In the genomic region with DNA sequence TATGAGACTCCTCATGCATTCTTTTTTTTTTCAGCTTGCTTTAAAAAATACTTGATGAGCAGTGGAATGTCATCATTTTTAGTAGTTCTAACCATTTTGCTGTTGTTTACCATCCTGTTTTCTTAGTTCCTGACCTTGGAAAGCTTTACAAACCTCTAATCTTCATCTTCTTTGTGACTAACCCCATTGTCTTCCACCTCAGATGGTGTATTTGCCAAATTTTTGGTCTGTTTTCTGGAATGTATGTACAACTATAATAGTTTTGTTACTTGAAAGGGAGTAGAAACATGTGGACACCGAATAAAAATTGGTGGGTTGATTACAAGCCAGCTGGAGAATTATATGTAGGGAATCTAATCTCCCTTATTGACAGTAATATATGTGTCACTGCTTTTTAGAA, we compare ENCODE assay signal across 24 cellular contexts.
"Had no signal": no experiment of that assay in that cellular context is flagged by ENCODE, and none has a peak within 500 bp of the region (broad histone marks: within the 10 kb centered on the region; RNA-seq: fewer than 3 reads in every experiment).

No MANE protein-coding gene starts in this region.

- H3K36me3 Mint-ChIP-seq: naive B cell, WTC11 had no signal

- H3K9me3 Mint-ChIP-seq: activated CD4-positive, alpha-beta memory T cell treated with anti-CD3 and anti-CD28 coated beads, Interleukin-2, amount 10 ng/mL, durations not matched to agents 7 days and 5 days; activated naive CD8-positive, alpha-beta T cell treated with anti-CD3 and anti-CD28 coated beads for 36 hours; dendritic cell treated with granulocyte-macrophage colony-stimulating factor and Interleukin-4, amounts not matched to agents 40 ng/mL and 50 ng/mL, for 4 days; naive B cell; neural crest cell; WTC11 had no signal

- H3K27ac ChIP-seq: brain microvascular endothelial cell, gastrocnemius medialis, left lung, tibial artery had no signal

- H3K27me3 Mint-ChIP-seq: activated CD4-positive, alpha-beta memory T cell treated with anti-CD3 and anti-CD28 coated beads, Interleukin-2, amount 10 ng/mL, durations not matched to agents 7 days and 5 days; activated CD8-positive, alpha-beta memory T cell treated with anti-CD3 and anti-CD28 coated beads, Interleukin-2, amount 10 ng/mL, durations not matched to agents 7 days and 5 days; activated naive CD8-positive, alpha-beta T cell treated with anti-CD3 and anti-CD28 coated beads for 36 hours; dendritic cell treated with granulocyte-macrophage colony-stimulating factor and Interleukin-4, amounts not matched to agents 40 ng/mL and 50 ng/mL, for 4 days; naive B cell had no signal

- H3K9me3 ChIP-seq: gastrocnemius medialis, left lung, mucosa of descending colon, tibial artery had no signal

- H3K27ac Mint-ChIP-seq: activated CD4-positive, alpha-beta memory T cell treated with anti-CD3 and anti-CD28 coated beads, Interleukin-2, amount 10 ng/mL, durations not matched to agents 7 days and 5 days; activated CD8-positive, alpha-beta memory T cell treated with anti-CD3 and anti-CD28 coated beads, Interleukin-2, amount 10 ng/mL, durations not matched to agents 7 days and 5 days; activated naive CD8-positive, alpha-beta T cell treated with anti-CD3 and anti-CD28 coated beads for 36 hours; dendritic cell treated with granulocyte-macrophage colony-stimulating factor and Interleukin-4, amounts not matched to agents 40 ng/mL and 50 ng/mL, for 4 days; WTC11 had no signal

- H3K36me3 ChIP-seq: brain microvascular endothelial cell, gastrocnemius medialis, left lung, tibial artery had no signal

- H3K4me3 Mint-ChIP-seq: activated CD4-positive, alpha-beta memory T cell treated with anti-CD3 and anti-CD28 coated beads, Interleukin-2, amount 10 ng/mL, durations not matched to agents 7 days and 5 days; activated CD8-positive, alpha-beta memory T cell treated with anti-CD3 and anti-CD28 coated beads, Interleukin-2, amount 10 ng/mL, durations not matched to agents 7 days and 5 days; activated naive CD8-positive, alpha-beta T cell treated with anti-CD3 and anti-CD28 coated beads for 36 hours; dendritic cell treated with granulocyte-macrophage colony-stimulating factor and Interleukin-4, amounts not matched to agents 40 ng/mL and 50 ng/mL, for 4 days; naive B cell; neural crest cell; WTC11 had no signal

- H3K27me3 ChIP-seq: brain microvascular endothelial cell, gastrocnemius medialis, left lung, tibial artery had no signal

- ATAC-seq: activated CD8-positive, alpha-beta memory T cell treated with anti-CD3 and anti-CD28 coated beads, Interleukin-2, amount 10 ng/mL, durations not matched to agents 7 days and 5 days; gastrocnemius medialis; left lung; mucosa of descending colon; stimulated activated naive CD8-positive, alpha-beta T cell treated with anti-CD3 and anti-CD28 coated beads, Interleukin-15, Interleukin-2, amounts not matched to agents 100 U/mL and 50 U/mL, for 24 hours; WTC11 had no signal

- H3K4me3 ChIP-seq: gastrocnemius medialis, left lung, mucosa of descending colon, tibial artery had no signal

- DNase-seq: activated CD4-positive, alpha-beta memory T cell treated with anti-CD3 and anti-CD28 coated beads, Interleukin-2, amount 10 ng/mL, durations not matched to agents 7 days and 5 days; activated CD4-positive, alpha-beta T cell treated with anti-CD3 and anti-CD28 coated beads for 48 hours; activated CD8-positive, alpha-beta memory T cell treated with anti-CD3 and anti-CD28 coated beads, Interleukin-2, amount 10 ng/mL, durations not matched to agents 7 days and 5 days; activated naive CD8-positive, alpha-beta T cell treated with anti-CD3 and anti-CD28 coated beads for 36 hours; amygdala; brain microvascular endothelial cell; cerebellar nuclear complex; effector memory CD4-positive, alpha-beta T cell; gastrocnemius medialis; head of caudate nucleus; kidney; left lung; mammary epithelial cell; mucosa of descending colon; naive B cell; retina; stimulated activated CD4-positive, alpha-beta T cell treated with anti-CD3 and anti-CD28 coated beads, Interleukin-12 subunit alpha, Interleukin-12 subunit beta, amount 100 ng/mL, for 4 hours; stimulated activated CD4-positive, alpha-beta T cell treated with anti-CD3 and anti-CD28 coated beads, Interleukin-1b, Interleukin-23, amount 100 ng/mL, for 48 hours; stimulated activated naive CD8-positive, alpha-beta T cell treated with anti-CD3 and anti-CD28 coated beads, Interleukin-15, Interleukin-2, amounts not matched to agents 100 U/mL and 50 U/mL, for 24 hours; substantia nigra; tibial artery had no signal
